Comparison of ENCODE assay signal across 27 cellular contexts in the genomic region with DNA sequence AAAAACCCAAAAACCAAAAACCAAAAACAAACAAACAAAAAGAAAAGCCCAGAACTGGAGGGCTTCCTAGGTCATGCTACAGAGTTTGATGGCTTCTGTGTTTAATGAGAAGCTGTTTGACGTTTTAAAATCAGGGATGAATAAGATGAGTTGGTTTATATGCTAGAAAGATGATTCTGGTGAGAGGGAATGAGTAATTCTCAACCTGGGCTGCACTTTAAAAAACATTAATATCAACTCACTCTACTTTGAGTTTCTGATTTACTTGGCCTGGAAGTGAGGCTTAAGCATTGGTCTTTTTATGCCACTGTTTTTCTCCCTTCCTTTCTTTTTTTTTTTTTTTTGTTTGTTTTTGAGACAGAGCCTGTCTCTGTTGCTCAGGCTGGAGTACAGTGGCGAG.
"Had no signal": no experiment of that assay in that cellular context is flagged by ENCODE, and none has a peak within 500 bp of the region (broad histone marks: within the 10 kb centered on the region; RNA-seq: fewer than 3 reads in every experiment).

No MANE protein-coding gene starts in this region.

- FAIRE-seq: colon had no signal

- H3K4me3 Mint-ChIP-seq: activated CD4-positive, alpha-beta memory T cell treated with anti-CD3 and anti-CD28 coated beads for 36 hours; activated CD8-positive, alpha-beta memory T cell treated with anti-CD3 and anti-CD28 coated beads, Interleukin-2, amount 10 ng/mL, durations not matched to agents 7 days and 5 days; activated CD8-positive, alpha-beta T cell treated with anti-CD3 and anti-CD28 coated beads, Interleukin-2, amount 10 ng/mL, durations not matched to agents 7 days and 5 days; activated naive CD4-positive, alpha-beta T cell treated with anti-CD3 and anti-CD28 coated beads for 36 hours; activated naive CD4-positive, alpha-beta T cell treated with anti-CD3 and anti-CD28 coated beads, Interleukin-2, amount 50 U/mL, for 24 hours; activated naive CD8-positive, alpha-beta T cell treated with anti-CD3 and anti-CD28 coated beads for 36 hours; activated naive CD8-positive, alpha-beta T cell treated with anti-CD3 and anti-CD28 coated beads, Interleukin-2, amount 50 U/mL, for 24 hours had no signal

- H3K36me3 Mint-ChIP-seq: activated CD4-positive, alpha-beta memory T cell treated with anti-CD3 and anti-CD28 coated beads for 36 hours; activated naive CD8-positive, alpha-beta T cell treated with anti-CD3 and anti-CD28 coated beads for 36 hours had no signal

- H3K9me3 ChIP-seq: adrenal gland, body of pancreas, esophagus muscularis mucosa, gastrocnemius medialis, heart left ventricle had no signal

- H3K4me3 ChIP-seq: adrenal gland, body of pancreas, esophagus muscularis mucosa, gastrocnemius medialis, heart left ventricle had no signal

- H3K27me3 ChIP-seq: adrenal gland, body of pancreas had no signal

- H3K27ac Mint-ChIP-seq: activated CD4-positive, alpha-beta memory T cell treated with anti-CD3 and anti-CD28 coated beads for 36 hours; activated CD8-positive, alpha-beta memory T cell treated with anti-CD3 and anti-CD28 coated beads, Interleukin-2, amount 10 ng/mL, durations not matched to agents 7 days and 5 days; activated CD8-positive, alpha-beta T cell treated with anti-CD3 and anti-CD28 coated beads, Interleukin-2, amount 10 ng/mL, durations not matched to agents 7 days and 5 days; activated naive CD4-positive, alpha-beta T cell treated with anti-CD3 and anti-CD28 coated beads for 36 hours; activated naive CD4-positive, alpha-beta T cell treated with anti-CD3 and anti-CD28 coated beads, Interleukin-2, amount 50 U/mL, for 24 hours; activated naive CD8-positive, alpha-beta T cell treated with anti-CD3 and anti-CD28 coated beads for 36 hours; activated naive CD8-positive, alpha-beta T cell treated with anti-CD3 and anti-CD28 coated beads, Interleukin-2, amount 50 U/mL, for 24 hours; activated T-helper 2 cell treated with anti-CD3 and anti-CD28 coated beads, Interferon-gamma antibody, Interleukin-2, Interleukin-4, amounts not matched to agents 10 μg/mL and 5 μg/mL and 100 μg/mL, durations not matched to agents 14 hours and 24 hours and 36 hours had no signal

- ATAC-seq: activated CD8-positive, alpha-beta memory T cell treated with anti-CD3 and anti-CD28 coated beads, Interleukin-2, amount 10 ng/mL, durations not matched to agents 7 days and 5 days; activated CD8-positive, alpha-beta T cell treated with anti-CD3 and anti-CD28 coated beads, Interleukin-2, amount 10 ng/mL, durations not matched to agents 7 days and 5 days; activated naive CD8-positive, alpha-beta T cell treated with anti-CD3 and anti-CD28 coated beads, Interleukin-2, amount 50 U/mL, for 24 hours; body of pancreas; foreskin keratinocyte; gastrocnemius medialis; heart left ventricle had no signal

- H3K27ac ChIP-seq: adrenal gland, body of pancreas, esophagus muscularis mucosa, foreskin keratinocyte, gastrocnemius medialis, heart left ventricle had no signal

- H3K36me3 ChIP-seq: adrenal gland, esophagus muscularis mucosa, gastrocnemius medialis, heart left ventricle had no signal

- H3K9me3 Mint-ChIP-seq: activated CD4-positive, alpha-beta memory T cell treated with anti-CD3 and anti-CD28 coated beads for 36 hours; activated naive CD4-positive, alpha-beta T cell treated with anti-CD3 and anti-CD28 coated beads for 36 hours; activated naive CD4-positive, alpha-beta T cell treated with anti-CD3 and anti-CD28 coated beads, Interleukin-2, amount 50 U/mL, for 24 hours; activated naive CD8-positive, alpha-beta T cell treated with anti-CD3 and anti-CD28 coated beads for 36 hours; activated naive CD8-positive, alpha-beta T cell treated with anti-CD3 and anti-CD28 coated beads, Interleukin-2, amount 50 U/mL, for 24 hours; activated T-helper 2 cell treated with anti-CD3 and anti-CD28 coated beads, Interferon-gamma antibody, Interleukin-2, Interleukin-4, amounts not matched to agents 10 μg/mL and 5 μg/mL and 100 μg/mL, durations not matched to agents 14 hours and 24 hours and 36 hours had no signal

- H3K4me1 ChIP-seq: foreskin keratinocyte had no signal

- DNase-seq: activated CD4-positive, alpha-beta memory T cell treated with anti-CD3 and anti-CD28 coated beads for 36 hours; activated CD4-positive, alpha-beta T cell treated with anti-CD3 and anti-CD28 coated beads for 1 hour; activated CD4-positive, alpha-beta T cell treated with anti-CD3 and anti-CD28 coated beads for 48 hours; activated CD4-positive, CD25-positive, alpha-beta regulatory T cell; activated CD8-positive, alpha-beta memory T cell treated with anti-CD3 and anti-CD28 coated beads, Interleukin-2, amount 10 ng/mL, durations not matched to agents 7 days and 5 days; activated CD8-positive, alpha-beta memory T cell treated with anti-CD3 and anti-CD28 coated beads, Interleukin-2, amount 50 U/mL, for 4 hours; activated CD8-positive, alpha-beta T cell treated with anti-CD3 and anti-CD28 coated beads, Interleukin-2, amount 10 ng/mL, durations not matched to agents 7 days and 5 days; activated effector memory CD4-positive, alpha-beta T cell treated with anti-CD3 and anti-CD28 coated beads, Interleukin-2, amount 50 U/mL, for 16 hours; activated naive CD4-positive, alpha-beta T cell treated with anti-CD3 and anti-CD28 coated beads for 36 hours; activated naive CD8-positive, alpha-beta T cell treated with anti-CD3 and anti-CD28 coated beads for 36 hours; activated naive CD8-positive, alpha-beta T cell treated with anti-CD3 and anti-CD28 coated beads, Interleukin-2, amount 50 U/mL, for 24 hours; activated T-cell treated with anti-CD3 and anti-CD28 coated beads, Interleukin-2, amount 50 U/mL, for 1 hour; adrenal gland; amygdala; body of pancreas; cortex of kidney; dermis blood vessel endothelial cell; effector memory CD4-positive, alpha-beta T cell; erythroblast; foreskin keratinocyte; gastrocnemius medialis; glutamatergic neuron; heart left ventricle had no signal
